19 cellular contexts compared by ENCODE assay signal in the genomic region with DNA sequence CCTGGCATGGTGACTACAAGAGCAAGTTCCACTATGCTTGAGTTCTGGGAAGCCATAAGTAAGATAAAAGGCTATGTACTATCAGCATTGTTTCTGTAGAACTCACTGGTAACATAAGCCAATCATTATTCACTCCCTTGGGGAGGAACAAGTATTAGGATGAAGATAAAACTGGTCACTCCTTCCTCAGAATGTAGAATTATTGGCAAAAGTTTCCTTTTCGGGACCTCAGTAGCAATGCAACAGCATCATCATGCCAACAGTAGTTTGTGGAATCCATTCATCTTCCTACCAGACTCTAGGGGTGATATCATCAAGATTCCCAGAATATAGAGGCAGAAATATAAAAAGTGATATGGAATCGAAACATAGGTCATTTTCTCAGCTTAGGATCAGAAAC.
A peak's percentile ranks its signal among the peaks of the same experiment; 100 is the strongest.
DNase-seq lines count a peak whose midpoint lies in the region; ATAC-seq, FAIRE-seq and TF ChIP-seq lines count a peak whose summit lies in the region.
"Had no signal": no experiment of that assay in that cellular context is flagged by ENCODE, and none has a peak within 500 bp of the region (broad histone marks: within the 10 kb centered on the region; RNA-seq: fewer than 3 reads in every experiment).

No MANE protein-coding gene starts in this region.

- WGBS in HepG2 (ENCODE audit: low lambda C conversion rate), result 2% methylated on average over 2 of the region's 2 CpGs

- CTCF ChIA-PET in HepG2 (lab: Yijun Ruan, JAX; ENCODE audit: low intra/inter-chr PET ratio, low total read pairs), result no interaction called here

- H4K20me1 ChIP-seq in HepG2 (ENCODE audit: insufficient read depth, low read length), result no peaks in the 10 kb centered on the region

- no peaks in the 10 kb centered on the region for H3K27me3 ChIP-seq in HepG2 (ENCODE audit: control insufficient read depth in 1 of 2, insufficient read depth in 2 of 2, low read length in 2 of 2)

- peak; percentile 7 for DNase-seq in EH (ENCODE audit: low read depth)
- peak; percentile 4 for DNase-seq in amniotic epithelial cell (ENCODE audit: low read depth)
- DNase-seq in fibroblast of mammary gland (ENCODE audit: low read depth), result peak; percentile 76
- DNase-seq in stimulated activated CD4-positive, alpha-beta T cell treated with anti-CD3 and anti-CD28 coated beads, Interleukin-4, amount 100 ng/mL, for 24 hours, result no peak
- DNase-seq in HepG2 (ENCODE audit: low spot score), result no peak
- DNase-seq: ACHN; AML-193; CD4-positive, alpha-beta memory T cell; DMS79 treated with DMSO at 0.1 percent for 48 hours; EL; HCEC 1CT; KBM-7 had no signal

- H3K4me3 ChIP-seq in fibroblast of mammary gland (ENCODE audit: control insufficient read depth, low read depth, low read length), result no peak overlapping the region
- no peak overlapping the region for H3K4me3 ChIP-seq in HepG2 (replicated peaks in 1 of 3; ENCODE audit: insufficient read depth in 1 of 3, low read depth in 2 of 3, low read length in 3 of 3)
- H3K4me3 ChIP-seq: GM12878, GM23338 had no signal

- in situ Hi-C loops in HepG2 (cut with HindIII; ENCODE audit: extremely low pct_ligation_motif_present, low pct_unique_long_range_greater_than_20kb), result no loop called here

- H3K27ac ChIP-seq in HepG2 (ENCODE audit: extremely low read length, insufficient read depth, low read length), result no peak overlapping the region
- H3K27ac ChIP-seq: HL-60 had no signal

- intact Hi-C loops in HepG2 (cut with micrococcal nuclease; ENCODE audit: unreplicated experiment), result no loop called here

- no peak for TF ChIP-seq CTCF in fibroblast of mammary gland (conservative IDR thresholded peaks at IDR 0.05; ENCODE audit: control insufficient read depth, insufficient read depth, low read depth, low read length)
- no peak for TF ChIP-seq CTCF in HepG2 (CRISPR knock-in tag; IDR thresholded peaks at IDR 0.05)

- POLR2A ChIA-PET in HepG2 (lab: Yijun Ruan, JAX), result no interaction called here

- no peak overlapping the region for H3K9ac ChIP-seq in HepG2 (ENCODE audit: insufficient read depth, low read depth, low read length)

- H3K36me3 ChIP-seq in HepG2 (replicated peaks in 1 of 2; ENCODE audit: control insufficient read depth in 1 of 2, insufficient read depth in 2 of 2, low read length in 2 of 2), result no peaks in the 10 kb centered on the region

- no peak for TF ChIP-seq RAD21 in HepG2 (CRISPR knock-in tag; IDR thresholded peaks at IDR 0.05)

- no peak overlapping the region for H3K4me2 ChIP-seq in HepG2 (ENCODE audit: low read depth, low read length)
- H3K4me2 ChIP-seq: GM23338 had no signal

- ATAC-seq in HepG2, result no peak
- no peak for ATAC-seq in GM21360 (IDR thresholded peaks at IDR 0.05; ENCODE audit: unreplicated experiment)
- no peak for ATAC-seq in GM19467 (IDR thresholded peaks at IDR 0.05; ENCODE audit: unreplicated experiment)
- ATAC-seq: GM12878, GM23338 had no signal

- H3K4me1 ChIP-seq in HepG2 (ENCODE audit: insufficient read depth, low read length), result no peaks in the 10 kb centered on the region

- H2AFZ ChIP-seq in HepG2 (ENCODE audit: low read length), result no peak overlapping the region
- H2AFZ ChIP-seq: GM23338 had no signal

- BruUV-seq in HepG2 (replicated peaks; lab: Mats Ljungman, UMichigan), result no TSS peak

- no peak for FAIRE-seq in HepG2 (lab: Jason Lieb, UNC)
- FAIRE-seq: GM12878, H54, HTR-8/SVneo had no signal

- H3K79me2 ChIP-seq in HepG2 (ENCODE audit: insufficient read depth, low read length), result no peaks in the 10 kb centered on the region

- no peak for TF ChIP-seq EP300 in HepG2 (IDR thresholded peaks at IDR 0.05; ENCODE audit: low read depth in 2 of 2, low read length in 2 of 2)
- TF ChIP-seq EP300 in HepG2 (CRISPR knock-in tag; IDR thresholded peaks at IDR 0.05; ENCODE audit: borderline replicate concordance), result no peak

- no peaks in the 10 kb centered on the region for H3K9me3 ChIP-seq in HepG2 (ENCODE audit: low read length)

- TF ChIP-seq POLR2A in HepG2 (IDR thresholded peaks at IDR 0.05; ENCODE audit: insufficient read depth in 1 of 2, low read depth in 2 of 2, low read length in 2 of 2), result no peak

TF ChIP-seq in HepG2, 621 proteins besides CTCF, POLR2A, EP300 and RAD21:
- no peak for TF ChIP-seq ZZZ3 (CRISPR knock-in tag; IDR thresholded peaks at IDR 0.05; ENCODE audit: borderline replicate concordance)
- no peak for TF ChIP-seq HNRNPK (IDR thresholded peaks at IDR 0.05; ENCODE audit: low read depth, low read length, poor library complexity, severe bottlenecking)
- no peak for TF ChIP-seq RBFOX2 (IDR thresholded peaks at IDR 0.05; ENCODE audit: low read depth, low read length)
- TF ChIP-seq ZNF564 (CRISPR knock-in tag; IDR thresholded peaks at IDR 0.05), result no peak

Comparison
In these comparisons a context has a peak if more than half of its experiments do, and no peak if none do; other contexts are left out.
1. DNase-seq: peak in EH (single experiment), amniotic epithelial cell (single experiment) and fibroblast of mammary gland (single experiment); none in stimulated activated CD4-positive, alpha-beta T cell treated with anti-CD3 and anti-CD28 coated beads, Interleukin-4, amount 100 ng/mL, for 24 hours (single experiment) and HepG2 (single experiment).